Comparison of ENCODE assay signal across 10 cellular contexts in genomic region chr15:40845036-40845435, GRCh38. TPM values are rescaled to one million over a fixed set of nuclear protein-coding genes. Genes with fewer than 3 reads are reported as not detected.
DNase-seq lines count a peak whose midpoint lies in the region; ATAC-seq and TF ChIP-seq lines count a peak whose summit lies in the region.
"Had no signal": no experiment of that assay in that cellular context is flagged by ENCODE, and none has a peak within 500 bp of the region (broad histone marks: within the 10 kb centered on the region; RNA-seq: fewer than 3 reads in every experiment).

No MANE protein-coding gene starts in this region.

- no peak for TF ChIP-seq EP300 in SK-N-SH (IDR thresholded peaks at IDR 0.05; ENCODE audit: borderline replicate concordance in 1 of 2, low read depth in 1 of 2, low read length in 1 of 2)

- no peak for ATAC-seq in SK-N-SH treated with all-trans-retinoic acid at 6 μM for 48 hours
- ATAC-seq in stimulated activated naive CD8-positive, alpha-beta T cell treated with anti-CD3 and anti-CD28 coated beads, Interleukin-15, Interleukin-2, amounts not matched to agents 100 U/mL and 50 U/mL, for 24 hours = peak; percentile 2
- ATAC-seq in GM21529 (IDR thresholded peaks at IDR 0.05; ENCODE audit: unreplicated experiment) = no peak

- H3K4me3 ChIP-seq in SK-N-SH (ENCODE audit: low read depth in 2 of 2, low read length in 1 of 2) (no peak overlapping the region), iPS-20b (ENCODE audit: low read length) (peak overlapping the region; percentile 96), foreskin fibroblast (ENCODE audit: low read depth in 1 of 2, low read length in 2 of 2) (peak overlapping the region in 1 of 2 donors; percentile 30)

- peaks cover 6% of the 10 kb centered on the region for H3K27me3 Mint-ChIP-seq in activated CD4-positive, alpha-beta memory T cell treated with anti-CD3 and anti-CD28 coated beads for 36 hours

- peaks cover 3% of the 10 kb centered on the region for H3F3A ChIP-seq in SK-N-SH (replicated peaks; ENCODE audit: insufficient read depth)

- POLR2A ChIA-PET in SK-N-SH (lab: Yijun Ruan, JAX) = interaction anchor here (1.0 kb wide), 1 partner anchor 13 kb away, joined by 3 read pairs; no protein-coding TSS in a partner anchor
- POLR2A ChIA-PET in activated CD4-positive, alpha-beta memory T cell treated with anti-CD3 and anti-CD28 coated beads for 36 hours (lab: Charles Lee) = interaction anchor here (1.1 kb wide), 1 partner anchor 12 kb away, joined by 3 read pairs; no protein-coding TSS in a partner anchor

- WGBS in SK-N-SH (ENCODE audit: low lambda C conversion rate) = 85% methylated on average over 12 of the region's 12 CpGs

- H3K4me2 ChIP-seq in SK-N-SH = no peak overlapping the region

- TF ChIP-seq RAD21 in SK-N-SH (IDR thresholded peaks at IDR 0.05; ENCODE audit: low read length) = no peak

- CTCF ChIA-PET in SK-N-SH (lab: Yijun Ruan, JAX) = interaction anchor here (0.8 to 8.5 kb wide), 7 partner anchors 12 to 99 kb away, joined by 3 to 120 read pairs (median 7); partner anchors contain the start of genes RHOV and VPS18
- CTCF ChIA-PET in activated CD4-positive, alpha-beta memory T cell treated with anti-CD3 and anti-CD28 coated beads for 36 hours (lab: Charles Lee) = interaction anchor here (1.2 to 9.8 kb wide), 4 partner anchors 12 to 59 kb away, joined by 3 to 109 read pairs (median 8); partner anchors contain the start of gene VPS18

- DNase-seq in SK-N-SH (no peak), foreskin fibroblast (no peak), LoVo (ENCODE audit: low spot score) (no peak)
- no peak for DNase-seq in activated CD4-positive, alpha-beta memory T cell treated with anti-CD3 and anti-CD28 coated beads for 36 hours
- no peak for DNase-seq in stimulated activated naive CD8-positive, alpha-beta T cell treated with anti-CD3 and anti-CD28 coated beads, Interleukin-15, Interleukin-2, amounts not matched to agents 100 U/mL and 50 U/mL, for 24 hours
- DNase-seq: NCI-H524 treated with DMSO at 0.1 percent for 48 hours had no signal

- H3K27me3 ChIP-seq in SK-N-SH (ENCODE audit: insufficient read depth) (peaks cover 9% of the 10 kb centered on the region; the same call in 1 of the 2 replicates), iPS-20b (ENCODE audit: insufficient read depth, low read length) (peaks cover 33% of the 10 kb centered on the region)

- H3K9me3 Mint-ChIP-seq in activated CD4-positive, alpha-beta memory T cell treated with anti-CD3 and anti-CD28 coated beads for 36 hours = no peaks in the 10 kb centered on the region

- no peaks in the 10 kb centered on the region for H3K36me3 ChIP-seq in SK-N-SH (replicated peaks in 1 of 2; ENCODE audit: control insufficient read depth in 1 of 2, insufficient read depth in 2 of 2, low read length in 1 of 2)
- peaks cover 25% of the 10 kb centered on the region; the same call in 1 of the 2 replicates for H3K36me3 ChIP-seq in iPS-20b (ENCODE audit: insufficient read depth, low read depth, low read length)

- no peaks in the 10 kb centered on the region for H3K9me3 ChIP-seq in SK-N-SH
- no peaks in the 10 kb centered on the region for H3K9me3 ChIP-seq in iPS-20b (ENCODE audit: insufficient read depth, low read depth, low read length)

- TF ChIP-seq CTCF in SK-N-SH (IDR thresholded peaks at IDR 0.05) (no peak), foreskin fibroblast (IDR thresholded peaks at IDR 0.05; ENCODE audit: low read depth, low read length) (no peak)

- H2AFZ ChIP-seq in SK-N-SH (ENCODE audit: low read depth) = peak overlapping the region; percentile 40; the same call in 1 of the 2 replicates

- peak overlapping the region; percentile 83 for H3K4me3 Mint-ChIP-seq in activated CD4-positive, alpha-beta memory T cell treated with anti-CD3 and anti-CD28 coated beads for 36 hours

- H3K9ac ChIP-seq in SK-N-SH (no peak overlapping the region), iPS-20b (ENCODE audit: low read depth, low read length) (peak overlapping the region; percentile 88; the same call in 1 of the 2 replicates)

- intact Hi-C loops in activated CD4-positive, alpha-beta memory T cell treated with anti-CD3 and anti-CD28 coated beads for 36 hours (cut with micrococcal nuclease) = loop anchor here (2.0 to 10.0 kb wide), 2 partner anchors 38 to 80 kb away; partner anchors contain the start of genes C15orf62, DNAJC17, GCHFR and ZFYVE19

- no peak overlapping the region for H3K27ac ChIP-seq in SK-N-SH (ENCODE audit: low read depth in 2 of 2, low read length in 1 of 2)
- H3K27ac ChIP-seq in iPS-20b (ENCODE audit: low read length) = peak overlapping the region; percentile 31

- H3K36me3 Mint-ChIP-seq in activated CD4-positive, alpha-beta memory T cell treated with anti-CD3 and anti-CD28 coated beads for 36 hours = no peaks in the 10 kb centered on the region

- no peaks in the 10 kb centered on the region for H4K20me1 ChIP-seq in SK-N-SH (ENCODE audit: insufficient read depth)

- no peaks in the 10 kb centered on the region for H3K9me2 ChIP-seq in SK-N-SH

- H3K4me1 Mint-ChIP-seq in activated CD4-positive, alpha-beta memory T cell treated with anti-CD3 and anti-CD28 coated beads for 36 hours (ENCODE audit: low read depth) = peaks cover 27% of the 10 kb centered on the region

- no peak overlapping the region for H3K27ac Mint-ChIP-seq in activated CD4-positive, alpha-beta memory T cell treated with anti-CD3 and anti-CD28 coated beads for 36 hours

- H3K4me1 ChIP-seq in SK-N-SH (ENCODE audit: control insufficient read depth in 1 of 2, insufficient read depth in 2 of 2, low read depth in 1 of 2, low read length in 1 of 2) (peaks cover 0 to 17% of the 10 kb centered on the region in 2 experiments; a peak in 1 of 4 replicates), iPS-20b (ENCODE audit: insufficient read depth, low read length) (peaks cover 22% of the 10 kb centered on the region)

- no peaks in the 10 kb centered on the region for H3K79me2 ChIP-seq in SK-N-SH (ENCODE audit: insufficient read depth)

TF ChIP-seq in SK-N-SH, 30 proteins besides CTCF, POLR2A, EP300 and RAD21 (continues in another document):
- no peak for TF ChIP-seq FOSL2 (IDR thresholded peaks at IDR 0.05; ENCODE audit: borderline replicate concordance, low read depth)
- TF ChIP-seq, protein P1, sequence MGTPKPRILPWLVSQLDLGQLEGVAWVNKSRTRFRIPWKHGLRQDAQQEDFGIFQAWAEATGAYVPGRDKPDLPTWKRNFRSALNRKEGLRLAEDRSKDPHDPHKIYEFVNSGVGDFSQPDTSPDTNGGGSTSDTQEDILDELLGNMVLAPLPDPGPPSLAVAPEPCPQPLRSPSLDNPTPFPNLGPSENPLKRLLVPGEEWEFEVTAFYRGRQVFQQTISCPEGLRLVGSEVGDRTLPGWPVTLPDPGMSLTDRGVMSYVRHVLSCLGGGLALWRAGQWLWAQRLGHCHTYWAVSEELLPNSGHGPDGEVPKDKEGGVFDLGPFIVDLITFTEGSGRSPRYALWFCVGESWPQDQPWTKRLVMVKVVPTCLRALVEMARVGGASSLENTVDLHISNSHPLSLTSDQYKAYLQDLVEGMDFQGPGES (IDR thresholded peaks at IDR 0.05; ENCODE audit: low read depth, low read length) = no peak
- no peak for TF ChIP-seq MEF2A (IDR thresholded peaks at IDR 0.05; ENCODE audit: borderline replicate concordance, low read depth)

TF ChIP-seq in SK-N-SH treated with all-trans-retinoic acid at 6 μM for 48 hours, 23 proteins besides CTCF, POLR2A, EP300 and RAD21 (continues in another document):
- TF ChIP-seq OSR1 (CRISPR knock-in tag; IDR thresholded peaks at IDR 0.05) = no peak
- TF ChIP-seq ZNF8 (CRISPR knock-in tag; IDR thresholded peaks at IDR 0.05) = no peak

RNA-seq across cellular contexts. Expression of gene SPINT1, which starts 1.2 kb away (rescaled TPM):
- 0.58 and 2.0 TPM in 2 replicates for polyA plus RNA-seq in SK-N-SH (2012; rRNA removed)
- 0.55 and 1.2 TPM in 2 replicates for polyA plus RNA-seq in SK-N-SH (2012; cell fraction: cytosol; rRNA removed)
- polyA plus RNA-seq in SK-N-SH (2012; cell fraction: nucleus; rRNA removed) = 1.8 and 2.0 TPM in 2 replicates
- total RNA-seq in activated CD4-positive, alpha-beta memory T cell treated with anti-CD3 and anti-CD28 coated beads for 36 hours = 10 to 100 TPM; 11.3 to 13.1 TPM

RNA-seq across cellular contexts. Expression of gene PPP1R14D, which starts 16.5 kb away (rescaled TPM):
- not detected in 2 replicates for polyA plus RNA-seq in SK-N-SH (2012; rRNA removed)
- polyA plus RNA-seq in SK-N-SH (2012; cell fraction: cytosol; rRNA removed) = not detected in 2 replicates
- polyA plus RNA-seq in SK-N-SH (2012; cell fraction: nucleus; rRNA removed) = not detected in 2 replicates
- total RNA-seq in activated CD4-positive, alpha-beta memory T cell treated with anti-CD3 and anti-CD28 coated beads for 36 hours = not detected
- total RNA-seq: dermis microvascular lymphatic vessel endothelial cell had no signal

RNA-seq across cellular contexts. Expression of gene RHOV, which starts 29.0 kb away (rescaled TPM):
- 0.49 and 0.62 TPM in 2 replicates for polyA plus RNA-seq in SK-N-SH (2012; rRNA removed)
- polyA plus RNA-seq in SK-N-SH (2012; cell fraction: cytosol; rRNA removed) = 0.55 TPM in 2 replicates
- 0.73 and 1.6 TPM in 2 replicates for polyA plus RNA-seq in SK-N-SH (2012; cell fraction: nucleus; rRNA removed)
- under 1 TPM; 0.29 to 0.53 TPM for total RNA-seq in activated CD4-positive, alpha-beta memory T cell treated with anti-CD3 and anti-CD28 coated beads for 36 hours

RNA-seq across cellular contexts. Expression of gene DNAJC17, which starts 37.8 kb away (rescaled TPM):
- polyA plus RNA-seq in SK-N-SH (2012; rRNA removed) = 53.1 and 61.6 TPM in 2 replicates
- polyA plus RNA-seq in SK-N-SH (2012; cell fraction: cytosol; rRNA removed) = 48.6 and 49.2 TPM in 2 replicates
- polyA plus RNA-seq in SK-N-SH (2012; cell fraction: nucleus; rRNA removed) = 96.1 and 113 TPM in 2 replicates
- 10 to 100 TPM; 32.5 to 34.5 TPM for total RNA-seq in activated CD4-positive, alpha-beta memory T cell treated with anti-CD3 and anti-CD28 coated beads for 36 hours

RNA-seq across cellular contexts. Expression of gene ZFYVE19, which starts 38.1 kb away (rescaled TPM):
- polyA plus RNA-seq in SK-N-SH (2012; rRNA removed) = 35.5 and 37.8 TPM in 2 replicates
- polyA plus RNA-seq in SK-N-SH (2012; cell fraction: cytosol; rRNA removed) = 16.8 and 22.1 TPM in 2 replicates
- polyA plus RNA-seq in SK-N-SH (2012; cell fraction: nucleus; rRNA removed) = 141 and 176 TPM in 2 replicates
- 10 to 100 TPM; 22.8 to 26.1 TPM for total RNA-seq in activated CD4-positive, alpha-beta memory T cell treated with anti-CD3 and anti-CD28 coated beads for 36 hours
